ENCODE assay signal across 15 cellular contexts in genomic region chr1:199573047-199573446, GRCh38.
"Had no signal": no experiment of that assay in that cellular context is flagged by ENCODE, and none has a peak within 500 bp of the region (broad histone marks: within the 10 kb centered on the region; RNA-seq: fewer than 3 reads in every experiment).

No MANE protein-coding gene starts in this region.

- H3K9me3 ChIP-seq: ascending aorta, right lobe of liver, upper lobe of left lung had no signal

- H3K4me2 ChIP-seq: smooth muscle cell had no signal

- H3K4me3 ChIP-seq: ascending aorta, dorsolateral prefrontal cortex, right lobe of liver, smooth muscle cell, upper lobe of left lung had no signal

- ATAC-seq: activated CD4-positive, alpha-beta T cell treated with anti-CD3 and anti-CD28 coated beads for 36 hours; activated CD8-positive, alpha-beta memory T cell treated with anti-CD3 and anti-CD28 coated beads, Interleukin-2, amount 10 ng/mL, durations not matched to agents 7 days and 5 days; activated naive CD8-positive, alpha-beta T cell treated with anti-CD3 and anti-CD28 coated beads, Interleukin-2, amount 50 U/mL, for 24 hours; esophagus mucosa; T-cell had no signal

- H3K36me3 ChIP-seq: ascending aorta, right lobe of liver, upper lobe of left lung had no signal

- H3K4me1 ChIP-seq: ascending aorta, right lobe of liver had no signal

- H3K27ac ChIP-seq: ascending aorta, dorsolateral prefrontal cortex, right lobe of liver, upper lobe of left lung had no signal

- H3K27me3 ChIP-seq: ascending aorta, right lobe of liver, upper lobe of left lung had no signal

- DNase-seq: activated CD4-positive, alpha-beta memory T cell treated with anti-CD3 and anti-CD28 coated beads for 36 hours; activated CD4-positive, alpha-beta T cell treated with anti-CD3 and anti-CD28 coated beads for 36 hours; activated CD8-positive, alpha-beta memory T cell treated with anti-CD3 and anti-CD28 coated beads, Interleukin-2, amount 10 ng/mL, durations not matched to agents 7 days and 5 days; activated naive CD4-positive, alpha-beta T cell treated with anti-CD3 and anti-CD28 coated beads for 36 hours; activated naive CD8-positive, alpha-beta T cell treated with anti-CD3 and anti-CD28 coated beads, Interleukin-2, amount 50 U/mL, for 24 hours; activated T-cell treated with anti-CD3 and anti-CD28 coated beads, Interleukin-2, amount 50 U/mL, for 1 hour; dorsolateral prefrontal cortex; hypothalamus; right lobe of liver; T-cell; T1000; upper lobe of left lung had no signal
